17 cellular contexts compared by ENCODE assay signal in the genomic region with DNA sequence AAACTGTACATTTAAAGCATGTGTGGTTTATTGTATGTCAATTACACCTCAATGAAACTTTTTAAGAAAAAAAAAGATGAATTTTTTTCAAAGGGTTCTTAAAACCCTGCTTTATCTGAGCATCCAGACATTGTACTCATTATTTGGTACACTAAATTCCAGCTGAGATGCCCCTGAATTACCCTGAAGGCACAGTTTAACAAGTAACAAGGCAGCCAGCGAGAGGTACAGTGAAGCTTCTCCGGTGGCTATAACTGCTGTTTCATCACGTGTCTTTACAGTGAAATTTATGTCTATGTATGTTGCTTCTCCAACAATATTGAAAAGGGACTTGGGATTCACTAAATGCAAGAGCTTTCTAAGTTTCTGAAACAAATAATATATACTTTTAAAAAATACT. TPM values are rescaled to one million over a fixed set of nuclear protein-coding genes. Genes with fewer than 3 reads are reported as not detected.
DNase-seq lines count a peak whose midpoint lies in the region; ATAC-seq, FAIRE-seq and TF ChIP-seq lines count a peak whose summit lies in the region.
"Had no signal": no experiment of that assay in that cellular context is flagged by ENCODE, and none has a peak within 500 bp of the region (broad histone marks: within the 10 kb centered on the region; RNA-seq: fewer than 3 reads in every experiment).

No MANE protein-coding gene starts in this region.

- H3K27ac ChIP-seq in Karpas-422 (ENCODE audit: low read length) (peak overlapping the region; percentile 61), K562 (ENCODE audit: extremely low read depth, low read depth, low read length) (no peak overlapping the region), mesenchymal stem cell (ENCODE audit: low read length, poor library complexity, severe bottlenecking) (no peak overlapping the region)

- H2AK5ac ChIP-seq in mesenchymal stem cell (ENCODE audit: low read length, severe bottlenecking), result no peak overlapping the region

- POLR2A ChIA-PET in K562 (lab: Yijun Ruan, JAX), result interaction anchor here (1.1 to 1.5 kb wide), 3 partner anchors 9 to 16 kb away, joined by 3 to 5 read pairs (median 4); a partner anchor contains a TSS

- H2BK120ac ChIP-seq in mesenchymal stem cell (ENCODE audit: low read depth, low read length), result no peak overlapping the region

- H4K20me1 ChIP-seq in Karpas-422 (ENCODE audit: insufficient read depth, low read depth, low read length) (no peaks in the 10 kb centered on the region), K562 (replicated peaks; ENCODE audit: control insufficient read depth, insufficient read depth, low read length) (no peaks in the 10 kb centered on the region)

- H3K36me3 ChIP-seq in Karpas-422 (ENCODE audit: insufficient read depth, low read length) (peaks cover 26% of the 10 kb centered on the region; the same call in 1 of the 2 replicates), K562 (ENCODE audit: control insufficient read depth, insufficient read depth, low read length) (peaks cover 63% of the 10 kb centered on the region), mesenchymal stem cell (ENCODE audit: control insufficient read depth in 1 of 2, insufficient read depth in 2 of 2, low read depth in 1 of 2, low read length in 2 of 2) (no peaks in the 10 kb centered on the region)
- H3K36me3 ChIP-seq: BE2C had no signal

- peak overlapping the region; percentile 41 for H4K8ac ChIP-seq in mesenchymal stem cell (ENCODE audit: low read length)

- H3K9ac ChIP-seq in Karpas-422 (ENCODE audit: low read length) (no peak overlapping the region), K562 (ENCODE audit: insufficient read depth in 1 of 2, low read depth in 2 of 2, low read length in 2 of 2) (no peak overlapping the region), mesenchymal stem cell (ENCODE audit: low read length) (no peak overlapping the region)

- H3K4me1 ChIP-seq in Karpas-422 (ENCODE audit: low read length), result peaks cover 72% of the 10 kb centered on the region
- H3K4me1 ChIP-seq in K562 (replicated peaks in 1 of 2; ENCODE audit: control insufficient read depth in 2 of 2, insufficient read depth in 2 of 2, low read length in 2 of 2), result no peaks in the 10 kb centered on the region
- no peaks in the 10 kb centered on the region for H3K4me1 ChIP-seq in mesenchymal stem cell (ENCODE audit: control insufficient read depth, insufficient read depth, low read depth, low read length)
- H3K4me1 ChIP-seq: BE2C had no signal

- DNase-seq in Calu3, result no peak
- DNase-seq in Karpas-422, result no peak
- no peak for DNase-seq in K562 (ENCODE audit: extremely low read depth in 1 of 4, low spot score in 3 of 4)
- DNase-seq in mesenchymal stem cell, result no peak
- DNase-seq in NAMALWA (ENCODE audit: low spot score), result no peak
- DNase-seq in GM13977 (ENCODE audit: low spot score), result no peak
- DNase-seq: BE2C; CD8-positive, alpha-beta T cell; H9; MV-4-11; NCI-H146; NCI-H2227 treated with DMSO at 0.1 percent for 48 hours; NCI-H526; PC-3 had no signal

- H3K4me2 ChIP-seq in Karpas-422 (ENCODE audit: low read depth, low read length, poor library complexity, severe bottlenecking) (peak overlapping the region; percentile 23), K562 (ENCODE audit: insufficient read depth, low read length) (no peak overlapping the region), mesenchymal stem cell (ENCODE audit: low read length, poor library complexity, severe bottlenecking) (no peak overlapping the region)

- ATAC-seq in K562 (peak; percentile 18), HG03108 (IDR thresholded peaks at IDR 0.05; ENCODE audit: unreplicated experiment) (no peak), HG02588 (IDR thresholded peaks at IDR 0.05; ENCODE audit: unreplicated experiment) (no peak)
- ATAC-seq: CD8-positive, alpha-beta T cell; PC-3 had no signal

- no peak for FAIRE-seq in K562 (lab: Jason Lieb, UNC)
- FAIRE-seq: HTR-8/SVneo had no signal

- TF ChIP-seq CTCF in Calu3 (IDR thresholded peaks at IDR 0.05; ENCODE audit: unreplicated experiment) (no peak), K562 (IDR thresholded peaks at IDR 0.05 in 2 of 3, conservative IDR thresholded peaks at IDR 0.05 in 1 of 3; ENCODE audit: insufficient read depth in 2 of 3, low read depth in 1 of 3, low read length in 3 of 3) (no peak), GM13977 (IDR thresholded peaks at IDR 0.05; ENCODE audit: extremely low read depth, insufficient read depth, missing control alignments) (no peak)

- H3K4me1 Mint-ChIP-seq in Calu3 (ENCODE audit: low read depth, unreplicated experiment), result peaks cover 48% of the 10 kb centered on the region

- no peaks in the 10 kb centered on the region for H3K9me2 ChIP-seq in Karpas-422 (replicated peaks; ENCODE audit: insufficient read depth, low read length)

- in situ Hi-C loops in K562 (cut with MboI), result no loop called here
- in situ Hi-C loops in GM13977 (cut with MboI; ENCODE audit: low pct_unique_long_range_greater_than_20kb, low sequenced_read_pairs, unreplicated experiment), result no loop called here

- no peak for TF ChIP-seq RAD21 in K562 (CRISPR knock-in tag; conservative IDR thresholded peaks at IDR 0.05 in 1 of 2, IDR thresholded peaks at IDR 0.05 in 1 of 2)

- no peak overlapping the region for H3K4me3 Mint-ChIP-seq in Calu3 (ENCODE audit: low read depth, unreplicated experiment)
- H3K4me3 Mint-ChIP-seq: CD8-positive, alpha-beta T cell; H9 had no signal

- H3K14ac ChIP-seq in mesenchymal stem cell (ENCODE audit: low read length in 2 of 2), result no peak overlapping the region

- H2BK15ac ChIP-seq in mesenchymal stem cell (ENCODE audit: low read depth, poor library complexity, severe bottlenecking), result no peak overlapping the region

- peak overlapping the region; percentile 20 for H3K27ac Mint-ChIP-seq in Calu3 (ENCODE audit: unreplicated experiment)
- H3K27ac Mint-ChIP-seq: CD8-positive, alpha-beta T cell had no signal

- H2AFZ ChIP-seq in Karpas-422 (ENCODE audit: low read length) (no peak overlapping the region), K562 (ENCODE audit: low read depth, low read length) (no peak overlapping the region), mesenchymal stem cell (ENCODE audit: low read depth, low read length) (no peak overlapping the region)

- no TSS peak for BruUV-seq in Calu3 (replicated peaks; lab: Mats Ljungman, UMichigan)
- BruUV-seq in K562 (replicated peaks; lab: Mats Ljungman, UMichigan), result no TSS peak

- no peak overlapping the region for H3K18ac ChIP-seq in mesenchymal stem cell (ENCODE audit: low read depth in 1 of 2, low read length in 2 of 2)

- no peaks in the 10 kb centered on the region for H3K79me1 ChIP-seq in mesenchymal stem cell (replicated peaks; ENCODE audit: low read length, poor library complexity, severe bottlenecking)

- H3K9me3 ChIP-seq in Karpas-422 (ENCODE audit: low read length) (no peaks in the 10 kb centered on the region), K562 (replicated peaks; ENCODE audit: control insufficient read depth, insufficient read depth, low read depth, low read length) (no peaks in the 10 kb centered on the region), mesenchymal stem cell (ENCODE audit: control insufficient read depth, low read length) (no peaks in the 10 kb centered on the region)
- H3K9me3 ChIP-seq: BE2C had no signal

- peaks cover 54% of the 10 kb centered on the region for H3K36me3 Mint-ChIP-seq in Calu3 (ENCODE audit: insufficient read depth, unreplicated experiment)
- H3K36me3 Mint-ChIP-seq: CD8-positive, alpha-beta T cell had no signal

- H3K9me3 Mint-ChIP-seq in Calu3 (ENCODE audit: low read depth, unreplicated experiment), result no peaks in the 10 kb centered on the region
- H3K9me3 Mint-ChIP-seq: CD8-positive, alpha-beta T cell; H9 had no signal

- H3K4ac ChIP-seq in mesenchymal stem cell (ENCODE audit: low read depth in 1 of 2, low read length in 2 of 2), result no peak overlapping the region

- H3K9me1 ChIP-seq in K562 (ENCODE audit: control insufficient read depth, insufficient read depth, low read length), result no peaks in the 10 kb centered on the region

- H2BK12ac ChIP-seq in mesenchymal stem cell (ENCODE audit: low read length in 2 of 2), result peak overlapping the region in 1 of 2 experiments; percentile 39

- no peak for TF ChIP-seq EP300 in K562 (IDR thresholded peaks at IDR 0.05; ENCODE audit: low read length)

- H3K4me3 ChIP-seq in Karpas-422 (ENCODE audit: low read length) (no peak overlapping the region), K562 (no peak overlapping the region), mesenchymal stem cell (ENCODE audit: insufficient read depth in 1 of 2, low read depth in 1 of 2, low read length in 2 of 2) (no peak overlapping the region)

- whole genome bisulfite sequencing in K562 (ENCODE audit: insufficient coverage, low coverage, missing lambda C conversion rate), result 74% methylated on average over 3 of the region's 3 CpGs
- no CpG with 5 or more reads among the region's 3 CpGs for WGBS in mesenchymal stem cell

- H4K91ac ChIP-seq in mesenchymal stem cell (ENCODE audit: low read length), result no peak overlapping the region

- no peaks in the 10 kb centered on the region for H3K27me3 ChIP-seq in Karpas-422 (ENCODE audit: low read length)
- H3K27me3 ChIP-seq in K562 (ENCODE audit: control insufficient read depth in 2 of 2, insufficient read depth in 2 of 2, low read length in 2 of 2), result no peaks in the 10 kb centered on the region
- no peaks in the 10 kb centered on the region for H3K27me3 ChIP-seq in mesenchymal stem cell (ENCODE audit: control insufficient read depth in 1 of 2, insufficient read depth in 1 of 2, low read length in 2 of 2)
- H3K27me3 ChIP-seq: BE2C had no signal

- no peak overlapping the region for H3K23ac ChIP-seq in mesenchymal stem cell (ENCODE audit: low read length in 2 of 2)

- H3K79me2 ChIP-seq in Karpas-422 (ENCODE audit: low read length) (peaks cover 21% of the 10 kb centered on the region), K562 (ENCODE audit: control insufficient read depth, insufficient read depth, low read length) (peaks cover 28% of the 10 kb centered on the region; the same call in 2 of the 3 replicates)

- H3K27me3 Mint-ChIP-seq in Calu3 (ENCODE audit: unreplicated experiment), result no peaks in the 10 kb centered on the region

- intact Hi-C loops in Calu3 (cut with micrococcal nuclease; ENCODE audit: unreplicated experiment), result loop anchor here (10.0 kb wide), 1 partner anchor 948 kb away; a partner anchor contains a TSS
- intact Hi-C loops in K562 (cut with micrococcal nuclease), result no loop called here

- no peak overlapping the region for H2BK5ac ChIP-seq in mesenchymal stem cell (ENCODE audit: low read depth, low read length, poor library complexity, severe bottlenecking)

- CTCF ChIA-PET in Calu3 (lab: Charles Lee), result no interaction called here
- CTCF ChIA-PET in K562 (lab: Yijun Ruan, JAX; ENCODE audit: low intra/inter-chr PET ratio), result no interaction called here

- no peak; the same call in 1 of the 2 replicates for TF ChIP-seq POLR2A in K562 (conservative IDR thresholded peaks at IDR 0.05)

RNA-seq across cellular contexts. Expression of a gene that starts 15.8 kb away (rescaled TPM):
- 37.7 and 49.4 TPM in 2 replicates for total RNA-seq in Calu3 (2022)
- total RNA-seq in Karpas-422 (2014; rRNA removed; shearing (Covaris generic); ENCODE audit: low replicate concordance), result 12.1 and 24.0 TPM in 2 replicates
- total RNA-seq in K562 (2011; cell fraction: chromatin; rRNA removed; ENCODE audit: low replicate concordance), result 27.5 and 76.5 TPM in 2 replicates
- total RNA-seq in K562 (2011; cell fraction: nucleolus; rRNA removed), result 16.5 and 25.1 TPM in 2 replicates
- 48.4 and 73.4 TPM in 2 replicates for total RNA-seq in K562 (2011; cell fraction: nucleoplasm; rRNA removed)
- 13.0 and 13.1 TPM in 2 replicates for total RNA-seq in K562 (2014; rRNA removed)
- 26.1 and 37.6 TPM in 2 replicates for total RNA-seq in K562 (2014; rRNA removed; fragmentation: Illumina TruSeq; extraction: Trizol)
- 3.5 and 4.5 TPM in 2 replicates for total RNA-seq in K562 (2015; rRNA removed; fragmentation: Illumina TruSeq; extraction: Trizol)
- 13.1 and 15.4 TPM in 2 replicates for total RNA-seq in K562 (2021)
- polyA plus RNA-seq in K562 (2011; rRNA removed), result 13.9 and 18.6 TPM in 2 replicates
- polyA plus RNA-seq in K562 (2011; cell fraction: cytosol; rRNA removed), result 2.3 and 9.1 TPM in 2 replicates
- 9.7 and 19.0 TPM in 2 replicates for polyA plus RNA-seq in K562 (2011; cell fraction: nucleus; rRNA removed)
- polyA plus RNA-seq in K562 (2012), result 4.8 and 19.7 TPM in 2 replicates
- 16.4 and 16.5 TPM in 2 replicates for polyA plus RNA-seq in K562 (2014; fragmentation: Illumina TruSeq; extraction: Trizol)
- 1 to 10 TPM; 4.7 to 9.1 TPM for polyA plus RNA-seq in K562 (2014; fragmentation: Nextera tagmentation; extraction: Ambion mirVana)
- polyA plus RNA-seq in K562 (2014; rRNA removed), result 11.5 and 13.5 TPM in 2 replicates
- polyA minus RNA-seq in K562 (2011; rRNA and poly(A)+ RNA removed), result 25.7 and 42.3 TPM in 2 replicates
- polyA minus RNA-seq in K562 (2011; cell fraction: cytosol; rRNA and poly(A)+ RNA removed), result 11.0 and 17.2 TPM in 2 replicates
- polyA minus RNA-seq in K562 (2011; cell fraction: nucleus; rRNA and poly(A)+ RNA removed), result 18.3 and 53.0 TPM in 2 replicates
- polyA plus RNA-seq in mesenchymal stem cell (2013, experiment 1 of 2), result 27.4 TPM
- 27.6 TPM for polyA plus RNA-seq in mesenchymal stem cell (2013, experiment 2 of 2)
- total RNA-seq: CD8-positive, alpha-beta T cell had no signal
